1 cellular context compared by ENCODE assay signal in the genomic region with DNA sequence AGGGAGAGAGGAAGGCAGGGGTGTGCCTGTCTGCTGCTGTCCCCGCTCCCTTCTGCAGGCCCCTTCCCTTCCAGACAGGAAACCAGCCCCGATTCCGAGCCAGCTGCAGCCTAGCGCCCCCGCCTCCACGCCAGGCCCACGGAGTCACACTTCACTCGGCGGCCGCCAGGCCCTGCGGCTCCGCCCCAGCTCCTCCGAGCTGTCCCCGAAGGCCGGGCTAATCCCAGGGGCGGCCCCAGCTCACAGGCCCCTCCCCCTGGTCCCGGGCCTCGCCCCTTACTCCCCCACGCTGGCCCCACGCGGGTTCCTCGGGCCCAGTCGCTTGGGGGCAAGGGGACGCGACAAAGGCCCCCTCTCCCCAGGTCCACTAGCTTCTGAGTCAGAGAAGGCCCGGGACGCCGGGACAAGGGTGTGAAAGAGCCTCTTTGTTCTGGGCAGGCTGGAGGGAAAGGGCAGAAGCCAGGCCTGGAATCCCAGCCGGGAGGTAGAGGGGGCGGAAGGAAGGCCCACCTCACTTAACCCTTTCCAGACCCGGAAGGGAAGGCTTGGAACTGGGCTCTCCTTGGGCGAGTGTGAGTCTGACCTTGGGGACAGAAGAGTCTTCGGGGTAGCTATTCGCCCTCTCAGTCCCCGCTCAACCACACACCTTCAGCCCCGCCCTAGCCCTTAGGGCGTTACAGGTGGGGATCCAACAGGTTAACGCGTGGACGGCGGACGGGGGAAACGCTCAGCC.
A peak's percentile ranks its signal among the peaks of the same experiment; 100 is the strongest.
TF ChIP-seq lines count a peak whose summit lies in the region.

No MANE protein-coding gene starts in this region.

TF ChIP-seq in K562, 482 proteins besides CTCF, POLR2A, EP300 and RAD21 (continues in another document):
- TF ChIP-seq HNRNPUL1 (IDR thresholded peaks at IDR 0.05; ENCODE audit: low read length) (no peak), SIRT6 (IDR thresholded peaks at IDR 0.05; ENCODE audit: low read depth, low read length) (no peak), MCM7 (IDR thresholded peaks at IDR 0.05) (no peak), SRSF7 (optimal IDR thresholded peaks at IDR 0.05; ENCODE audit: low read depth, low read length) (no peak), FOXK2 (conservative IDR thresholded peaks at IDR 0.05 in 1 of 2, IDR thresholded peaks at IDR 0.05 in 1 of 2; ENCODE audit: low read depth in 2 of 2) (no peak), FOXJ2 (tag; IDR thresholded peaks at IDR 0.05) (no peak), RFX1 (IDR thresholded peaks at IDR 0.05) (no peak), HLTF (IDR thresholded peaks at IDR 0.05) (no peak), ZBTB33 (CRISPR knock-in tag; IDR thresholded peaks at IDR 0.05) (no peak), ZEB2 (IDR thresholded peaks at IDR 0.05) (no peak), ZNF41 (CRISPR knock-in tag; conservative IDR thresholded peaks at IDR 0.05) (no peak), ZNF184 (CRISPR knock-in tag; IDR thresholded peaks at IDR 0.05) (no peak), PTBP1 (IDR thresholded peaks at IDR 0.05; ENCODE audit: low read depth, low read length) (no peak), PHB (CRISPR knock-in tag; IDR thresholded peaks at IDR 0.05) (no peak), SUPT5H (IDR thresholded peaks at IDR 0.05) (peak; percentile 71), HDAC1 (IDR thresholded peaks at IDR 0.05) (peak in 1 of 2 experiments; percentile 46; a peak in 2 of 4 replicates), ZNF644 (tag; IDR thresholded peaks at IDR 0.05; ENCODE audit: low read depth) (no peak), STAT5A (IDR thresholded peaks at IDR 0.05; ENCODE audit: borderline replicate concordance, low read length) (no peak), ERF (CRISPR knock-in tag; IDR thresholded peaks at IDR 0.05) (no peak), KLF10 (CRISPR knock-in tag; IDR thresholded peaks at IDR 0.05) (no peak), RAD51 (IDR thresholded peaks at IDR 0.05; ENCODE audit: borderline replicate concordance, low read depth) (no peak), ZNF318 (IDR thresholded peaks at IDR 0.05; ENCODE audit: borderline replicate concordance in 1 of 2, low read depth in 1 of 2) (no peak), ZNF398 (CRISPR knock-in tag; IDR thresholded peaks at IDR 0.05) (no peak), GTF2E2 (tag; IDR thresholded peaks at IDR 0.05) (no peak), ZBTB43 (CRISPR knock-in tag; IDR thresholded peaks at IDR 0.05) (no peak), BCOR (IDR thresholded peaks at IDR 0.05) (0 out of 2 replicates have a peak, but pooled peaks have one; percentile 7), TEAD4 (IDR thresholded peaks at IDR 0.05; ENCODE audit: low read length) (no peak; the same call in 1 of the 2 replicates), TEAD4 (CRISPR knock-in tag; IDR thresholded peaks at IDR 0.05; ENCODE audit: borderline replicate concordance) (no peak), MXD1 (CRISPR knock-in tag; IDR thresholded peaks at IDR 0.05; ENCODE audit: borderline replicate concordance, poor library complexity, severe bottlenecking) (no peak), ZFP30 (CRISPR knock-in tag; IDR thresholded peaks at IDR 0.05; ENCODE audit: borderline replicate concordance) (no peak)
- TF ChIP-seq, protein P1, sequence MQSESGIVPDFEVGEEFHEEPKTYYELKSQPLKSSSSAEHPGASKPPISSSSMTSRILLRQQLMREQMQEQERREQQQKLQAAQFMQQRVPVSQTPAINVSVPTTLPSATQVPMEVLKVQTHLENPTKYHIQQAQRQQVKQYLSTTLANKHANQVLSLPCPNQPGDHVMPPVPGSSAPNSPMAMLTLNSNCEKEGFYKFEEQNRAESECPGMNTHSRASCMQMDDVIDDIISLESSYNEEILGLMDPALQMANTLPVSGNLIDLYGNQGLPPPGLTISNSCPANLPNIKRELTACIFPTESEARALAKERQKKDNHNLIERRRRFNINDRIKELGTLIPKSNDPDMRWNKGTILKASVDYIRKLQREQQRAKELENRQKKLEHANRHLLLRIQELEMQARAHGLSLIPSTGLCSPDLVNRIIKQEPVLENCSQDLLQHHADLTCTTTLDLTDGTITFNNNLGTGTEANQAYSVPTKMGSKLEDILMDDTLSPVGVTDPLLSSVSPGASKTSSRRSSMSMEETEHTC (IDR thresholded peaks at IDR 0.05): no peak
- TF ChIP-seq, protein P2, sequence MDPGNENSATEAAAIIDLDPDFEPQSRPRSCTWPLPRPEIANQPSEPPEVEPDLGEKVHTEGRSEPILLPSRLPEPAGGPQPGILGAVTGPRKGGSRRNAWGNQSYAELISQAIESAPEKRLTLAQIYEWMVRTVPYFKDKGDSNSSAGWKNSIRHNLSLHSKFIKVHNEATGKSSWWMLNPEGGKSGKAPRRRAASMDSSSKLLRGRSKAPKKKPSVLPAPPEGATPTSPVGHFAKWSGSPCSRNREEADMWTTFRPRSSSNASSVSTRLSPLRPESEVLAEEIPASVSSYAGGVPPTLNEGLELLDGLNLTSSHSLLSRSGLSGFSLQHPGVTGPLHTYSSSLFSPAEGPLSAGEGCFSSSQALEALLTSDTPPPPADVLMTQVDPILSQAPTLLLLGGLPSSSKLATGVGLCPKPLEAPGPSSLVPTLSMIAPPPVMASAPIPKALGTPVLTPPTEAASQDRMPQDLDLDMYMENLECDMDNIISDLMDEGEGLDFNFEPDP (CRISPR knock-in tag; IDR thresholded peaks at IDR 0.05): no peak
